ENCODE assay signal across 8 cellular contexts in genomic region chr20:460707-461106, GRCh38. TPM values are rescaled to one million over a fixed set of nuclear protein-coding genes. Genes with fewer than 3 reads are reported as not detected.
DNase-seq lines count a peak whose midpoint lies in the region; ATAC-seq, FAIRE-seq and TF ChIP-seq lines count a peak whose summit lies in the region.

No MANE protein-coding gene starts in this region.

- FAIRE-seq in K562 (lab: Jason Lieb, UNC): peak; percentile 49

- no TSS peak for BruUV-seq in K562 (replicated peaks; lab: Mats Ljungman, UMichigan)

- H3K9me3 Mint-ChIP-seq in naive B cell: no peaks in the 10 kb centered on the region

- intact Hi-C loops in K562 (cut with micrococcal nuclease) (loop anchor here (5.0 kb wide), 1 partner anchor 58 kb away; no protein-coding TSS in a partner anchor), spleen (cut with DNase I; ENCODE audit: low total_unique reads) (no loop called here)

- no peaks in the 10 kb centered on the region for H3K9me3 ChIP-seq in BLaER1 treated with 17β-estradiol and CSF1 and Interleukin-3, amounts not matched to agents 10 nM and 100 nM (replicated peaks in 1 of 11)
- H3K9me3 ChIP-seq in K562 (replicated peaks; ENCODE audit: control insufficient read depth, insufficient read depth, low read depth, low read length): no peaks in the 10 kb centered on the region
- H3K9me3 ChIP-seq in spleen: no peaks in the 10 kb centered on the region

- CTCF ChIA-PET in K562 (lab: Yijun Ruan, JAX; ENCODE audit: low intra/inter-chr PET ratio): no interaction called here

- peak overlapping the region in 1 of 6 donors; percentile 13 for H3K27ac Mint-ChIP-seq in naive B cell

- H3K4me2 ChIP-seq in BLaER1 treated with 17β-estradiol and CSF1 and Interleukin-3, amounts not matched to agents 10 nM and 100 nM: peak overlapping the region; percentile 73 to 94 (median 86)
- peak overlapping the region; percentile 82 for H3K4me2 ChIP-seq in K562 (ENCODE audit: insufficient read depth, low read length)

- peaks cover 0 to 3% (median 0%) of the 10 kb centered on the region in 3 donors for H3K27me3 Mint-ChIP-seq in naive B cell

- H3K4me1 Mint-ChIP-seq in naive B cell: peaks cover 27 to 40% (median 38%) of the 10 kb centered on the region in 3 donors

- H3K4me1 ChIP-seq in BLaER1 treated with 17β-estradiol and CSF1 and Interleukin-3, amounts not matched to agents 10 nM and 100 nM: peaks cover 40 to 44% (median 42%) of the 10 kb centered on the region in 10 experiments
- H3K4me1 ChIP-seq in K562 (replicated peaks in 1 of 2; ENCODE audit: control insufficient read depth in 2 of 2, insufficient read depth in 2 of 2, low read length in 2 of 2) (peaks cover 4 to 21% of the 10 kb centered on the region in 2 experiments; a peak in 4 of 5 replicates), spleen (peaks cover 25 to 64% (median 51%) of the 10 kb centered on the region in 6 donors)

- ATAC-seq in K562: no peak
- no peak for ATAC-seq in naive B cell (ENCODE audit: low read depth in 2 of 2)
- ATAC-seq in HG02571 (IDR thresholded peaks at IDR 0.05; ENCODE audit: unreplicated experiment): no peak
- no peak for ATAC-seq in HG03432 (IDR thresholded peaks at IDR 0.05; ENCODE audit: unreplicated experiment)

- TF ChIP-seq CTCF in K562 (IDR thresholded peaks at IDR 0.05 in 2 of 3, conservative IDR thresholded peaks at IDR 0.05 in 1 of 3; ENCODE audit: insufficient read depth in 2 of 3, low read depth in 1 of 3, low read length in 3 of 3) (no peak), spleen (IDR thresholded peaks at IDR 0.05 in 8 of 11, conservative IDR thresholded peaks at IDR 0.05 in 3 of 11) (no peak)

- no peak for TF ChIP-seq POLR2A in K562 (conservative IDR thresholded peaks at IDR 0.05)
- no peak for TF ChIP-seq POLR2A in spleen (IDR thresholded peaks at IDR 0.05)

- peak overlapping the region in 8 of 11 experiments; percentile 83 to 93 (median 90); a peak in 10 of 22 replicates for H3K27ac ChIP-seq in BLaER1 treated with 17β-estradiol and CSF1 and Interleukin-3, amounts not matched to agents 10 nM and 100 nM
- H3K27ac ChIP-seq in K562 (ENCODE audit: extremely low read depth, low read depth, low read length): peak overlapping the region; percentile 89
- peak overlapping the region in 1 of 8 donors; percentile 97 for H3K27ac ChIP-seq in spleen

- no peak for TF ChIP-seq EP300 in K562 (IDR thresholded peaks at IDR 0.05; ENCODE audit: low read length)

- H3K36me3 Mint-ChIP-seq in naive B cell: no peaks in the 10 kb centered on the region

- in situ Hi-C loops in K562 (cut with MboI): no loop called here

- DNase-seq in HuH-7 (ENCODE audit: low spot score) (peak; percentile 28), K562 (ENCODE audit: extremely low read depth in 1 of 4, low spot score in 3 of 4) (no peak), naive B cell (no peak), spleen (no peak), NCI-H187 (lab: John Stamatoyannopoulos, UW) (no peak)

- peaks cover 0 to 12% (median 4%) of the 10 kb centered on the region in 11 experiments; a peak in 3 of 22 replicates for H3K36me3 ChIP-seq in BLaER1 treated with 17β-estradiol and CSF1 and Interleukin-3, amounts not matched to agents 10 nM and 100 nM
- H3K36me3 ChIP-seq in K562 (ENCODE audit: control insufficient read depth, insufficient read depth, low read length) (peaks cover 17% of the 10 kb centered on the region; the same call in 1 of the 3 replicates), spleen (no peaks in the 10 kb centered on the region)

- H3K9ac ChIP-seq in BLaER1 treated with 17β-estradiol and CSF1 and Interleukin-3, amounts not matched to agents 10 nM and 100 nM: peak overlapping the region; percentile 87 to 98 (median 92); a peak in 17 of 22 replicates
- H3K9ac ChIP-seq in K562 (ENCODE audit: insufficient read depth in 1 of 2, low read depth in 2 of 2, low read length in 2 of 2): peak overlapping the region in 1 of 2 experiments; percentile 78; a peak in 2 of 4 replicates

- no peak overlapping the region for H2AFZ ChIP-seq in K562 (ENCODE audit: low read depth, low read length)

- H3K27me3 ChIP-seq in BLaER1 treated with 17β-estradiol and CSF1 and Interleukin-3, amounts not matched to agents 10 nM and 100 nM: no peaks in the 10 kb centered on the region
- H3K27me3 ChIP-seq in K562 (ENCODE audit: control insufficient read depth in 2 of 2, insufficient read depth in 2 of 2, low read length in 2 of 2) (no peaks in the 10 kb centered on the region), spleen (replicated peaks in 1 of 7) (no peaks in the 10 kb centered on the region)

- POLR2A ChIA-PET in K562 (lab: Yijun Ruan, JAX): interaction anchor here (0.7 to 1.6 kb wide), 9 partner anchors 9 to 60 kb away, joined by 3 to 8 read pairs (median 4); no protein-coding TSS in a partner anchor

- peak overlapping the region; percentile 67 to 94 (median 82); a peak in 15 of 20 replicates for H3K4me3 ChIP-seq in BLaER1 treated with 17β-estradiol and CSF1 and Interleukin-3, amounts not matched to agents 10 nM and 100 nM
- peak overlapping the region; percentile 93 for H3K4me3 ChIP-seq in K562
- peak overlapping the region in 3 of 8 donors; percentile 86 to 92 (median 87) for H3K4me3 ChIP-seq in spleen

- H3K9me1 ChIP-seq in K562 (ENCODE audit: control insufficient read depth, insufficient read depth, low read length): no peaks in the 10 kb centered on the region

- peaks cover 57 to 66% (median 64%) of the 10 kb centered on the region in 11 experiments for H4K20me1 ChIP-seq in BLaER1 treated with 17β-estradiol and CSF1 and Interleukin-3, amounts not matched to agents 10 nM and 100 nM
- H4K20me1 ChIP-seq in K562 (replicated peaks; ENCODE audit: control insufficient read depth, insufficient read depth, low read length): peaks cover 16% of the 10 kb centered on the region

- no peak for TF ChIP-seq RAD21 in K562 (CRISPR knock-in tag; conservative IDR thresholded peaks at IDR 0.05 in 1 of 2, IDR thresholded peaks at IDR 0.05 in 1 of 2)

- peak overlapping the region in 7 of 8 donors; percentile 1 to 99 (median 66) for H3K4me3 Mint-ChIP-seq in naive B cell

- peaks cover 63% of the 10 kb centered on the region for H3K79me2 ChIP-seq in K562 (ENCODE audit: control insufficient read depth, insufficient read depth, low read length)

- WGBS in K562 (ENCODE audit: insufficient coverage, low coverage, missing lambda C conversion rate): 4% methylated on average over 2 of the region's 2 CpGs
- WGBS in spleen, 5 donors: 58 to 78% (median 63%) methylated on average over 2 of the region's 2 CpGs

TF ChIP-seq in K562, 482 proteins besides CTCF, POLR2A, EP300 and RAD21:
- TF ChIP-seq HNRNPH1 (optimal IDR thresholded peaks at IDR 0.05; ENCODE audit: low read depth, low read length): no peak
- TF ChIP-seq KAT7 (CRISPR knock-in tag; IDR thresholded peaks at IDR 0.05; ENCODE audit: borderline replicate concordance): peak; percentile 33; the same call in 1 of the 2 replicates
- 0 out of 2 replicates have a peak, but pooled peaks have one; percentile 33 for TF ChIP-seq HNRNPL (IDR thresholded peaks at IDR 0.05; ENCODE audit: low read depth, low read length)
TF ChIP-seq in K562: peak in this region for 2.

RNA-seq across cellular contexts. Expression of gene TBC1D20, which starts 1.6 kb away (rescaled TPM):
- 62.9 and 93.5 TPM in 2 replicates for total RNA-seq in K562 (2011; cell fraction: chromatin; rRNA removed; ENCODE audit: low replicate concordance)
- 46.9 and 48.3 TPM in 2 replicates for total RNA-seq in K562 (2011; cell fraction: nucleolus; rRNA removed)
- 55.8 and 62.3 TPM in 2 replicates for total RNA-seq in K562 (2011; cell fraction: nucleoplasm; rRNA removed)
- total RNA-seq in K562 (2014; rRNA removed) (15.1 and 20.0 TPM in 2 replicates), K562 (2014; rRNA removed; fragmentation: Illumina TruSeq; extraction: Trizol) (11.9 and 14.2 TPM in 2 replicates), K562 (2015; rRNA removed; fragmentation: Illumina TruSeq; extraction: Trizol) (11.8 and 12.8 TPM in 2 replicates), K562 (2021) (17.8 and 20.6 TPM in 2 replicates), spleen (10 to 100 TPM; 30.6 to 41.0 (median 34.8) TPM)
- polyA plus RNA-seq in K562 (2011; rRNA removed) (25.3 and 45.8 TPM in 2 replicates), K562 (2014; fragmentation: Illumina TruSeq; extraction: Trizol) (20.4 and 23.7 TPM in 2 replicates), K562 (2014; fragmentation: Nextera tagmentation; extraction: Ambion mirVana) (1 to 10 TPM; 7.0 to 9.5 TPM), K562 (2014; rRNA removed) (20.1 and 21.1 TPM in 2 replicates), naive B cell (ENCODE audit: low read depth in 6 of 6) (10 to 100 TPM; 16.0 to 24.6 (median 18.6) TPM), spleen (10 to 100 TPM in 2 of 3 donors, 1 to 10 TPM in 1; 9.2 to 15.1 (median 10.3) TPM)
- polyA plus RNA-seq in K562 (2011; cell fraction: cytosol; rRNA removed): 29.6 and 54.5 TPM in 2 replicates
- 63.5 and 76.7 TPM in 2 replicates for polyA plus RNA-seq in K562 (2011; cell fraction: nucleus; rRNA removed)
- 14.9 and 35.8 TPM in 2 replicates for polyA plus RNA-seq in K562 (2012)
- 25.0 and 35.4 TPM in 2 replicates for polyA minus RNA-seq in K562 (2011; rRNA and poly(A)+ RNA removed)
- polyA minus RNA-seq in K562 (2011; cell fraction: cytosol; rRNA and poly(A)+ RNA removed): 11.8 and 18.3 TPM in 2 replicates
- polyA minus RNA-seq in K562 (2011; cell fraction: nucleus; rRNA and poly(A)+ RNA removed): 13.1 and 31.0 TPM in 2 replicates

RNA-seq across cellular contexts. Expression of gene RBCK1, which starts 52.6 kb away (rescaled TPM):
- total RNA-seq in K562 (2011; cell fraction: chromatin; rRNA removed; ENCODE audit: low replicate concordance): 91.7 and 117 TPM in 2 replicates
- total RNA-seq in K562 (2011; cell fraction: nucleolus; rRNA removed): 53.4 and 61.7 TPM in 2 replicates
- total RNA-seq in K562 (2011; cell fraction: nucleoplasm; rRNA removed): 62.0 and 75.0 TPM in 2 replicates
- 46.1 and 58.1 TPM in 2 replicates for total RNA-seq in K562 (2014; rRNA removed)
- total RNA-seq in K562 (2014; rRNA removed; fragmentation: Illumina TruSeq; extraction: Trizol): 18.4 and 22.1 TPM in 2 replicates
- total RNA-seq in K562 (2015; rRNA removed; fragmentation: Illumina TruSeq; extraction: Trizol): 18.0 and 19.3 TPM in 2 replicates
- 51.7 and 54.2 TPM in 2 replicates for total RNA-seq in K562 (2021)
- polyA plus RNA-seq in K562 (2011; rRNA removed): 37.6 and 58.2 TPM in 2 replicates
- polyA plus RNA-seq in K562 (2011; cell fraction: cytosol; rRNA removed): 41.1 and 50.2 TPM in 2 replicates
- 71.7 and 92.4 TPM in 2 replicates for polyA plus RNA-seq in K562 (2011; cell fraction: nucleus; rRNA removed)
- 38.5 and 194 TPM in 2 replicates for polyA plus RNA-seq in K562 (2012)
- 26.5 and 37.1 TPM in 2 replicates for polyA plus RNA-seq in K562 (2014; fragmentation: Illumina TruSeq; extraction: Trizol)
- 1 to 10 TPM; 5.9 to 8.3 TPM for polyA plus RNA-seq in K562 (2014; fragmentation: Nextera tagmentation; extraction: Ambion mirVana)
- 52.7 and 59.3 TPM in 2 replicates for polyA plus RNA-seq in K562 (2014; rRNA removed)
- polyA minus RNA-seq in K562 (2011; rRNA and poly(A)+ RNA removed): 16.0 and 22.1 TPM in 2 replicates
- 16.1 and 28.0 TPM in 2 replicates for polyA minus RNA-seq in K562 (2011; cell fraction: cytosol; rRNA and poly(A)+ RNA removed)
- 15.3 and 29.2 TPM in 2 replicates for polyA minus RNA-seq in K562 (2011; cell fraction: nucleus; rRNA and poly(A)+ RNA removed)
- 100 to 1,000 TPM in 1 of 6 donors, 10 to 100 TPM in 5; 82.4 to 105 (median 91.1) TPM for polyA plus RNA-seq in naive B cell (ENCODE audit: low read depth in 6 of 6)
- total RNA-seq in spleen: 100 to 1,000 TPM in 4 of 7 donors, 10 to 100 TPM in 3; 90.2 to 124 (median 105) TPM
- polyA plus RNA-seq in spleen: 100 to 1,000 TPM in 1 of 3 donors, 10 to 100 TPM in 2; 78.6 to 152 (median 98.9) TPM
